11 cellular contexts compared by ENCODE assay signal in the genomic region with DNA sequence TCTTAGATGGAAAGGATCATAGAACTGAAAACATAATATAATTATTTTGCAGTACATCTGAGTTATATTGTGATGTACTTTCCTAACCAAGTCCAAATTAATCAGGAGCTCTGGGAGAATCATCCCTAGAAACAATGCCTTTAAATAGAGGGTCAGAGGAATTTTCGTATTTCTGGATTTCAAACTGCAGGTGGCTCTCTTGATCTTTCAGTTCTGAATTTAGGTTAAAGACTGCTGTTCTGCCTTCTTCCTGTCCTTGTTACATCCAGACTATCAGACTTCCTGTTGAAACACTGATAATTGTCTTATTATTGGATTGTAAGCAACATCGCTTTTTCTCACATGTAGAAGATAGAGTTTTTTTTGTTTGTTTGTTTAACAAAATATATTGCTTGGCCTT.
DNase-seq lines count a peak whose midpoint lies in the region; ATAC-seq, FAIRE-seq and TF ChIP-seq lines count a peak whose summit lies in the region.
"Had no signal": no experiment of that assay in that cellular context is flagged by ENCODE, and none has a peak within 500 bp of the region (broad histone marks: within the 10 kb centered on the region; RNA-seq: fewer than 3 reads in every experiment).

No MANE protein-coding gene starts in this region.

- H3K27ac Mint-ChIP-seq in MCF 10A (ENCODE audit: low read depth, unreplicated experiment): no peak overlapping the region

- no peaks in the 10 kb centered on the region for H3K4me1 Mint-ChIP-seq in MCF 10A (ENCODE audit: insufficient read depth, unreplicated experiment)
- H3K4me1 Mint-ChIP-seq: central memory CD8-positive, alpha-beta T cell had no signal

- peak in 1 of 2 experiments; percentile 19 for DNase-seq in A549 (ENCODE audit: low read depth in 1 of 2, low spot score in 1 of 2)
- peak; percentile 1 for DNase-seq in NCI-H774 (lab: John Stamatoyannopoulos, UW)
- DNase-seq in fibroblast of villous mesenchyme (ENCODE audit: low read depth): peak; percentile 15
- DNase-seq in left colon: no peak
- no peak for DNase-seq in globus pallidus (ENCODE audit: low spot score)
- no peak for DNase-seq in 8988T
- DNase-seq in MCF 10A (ENCODE audit: unreplicated experiment): no peak

- peak; percentile 36 for FAIRE-seq in A549 (lab: Jason Lieb, UNC)
- FAIRE-seq: HTR-8/SVneo had no signal

- no peaks in the 10 kb centered on the region for H3K36me3 ChIP-seq in HUES64 (ENCODE audit: insufficient read depth, low read length)

- no peaks in the 10 kb centered on the region for H3K9me3 Mint-ChIP-seq in MCF 10A (ENCODE audit: unreplicated experiment)
- H3K9me3 Mint-ChIP-seq: central memory CD8-positive, alpha-beta T cell had no signal

- H3K4me3 ChIP-seq in A549: no peak overlapping the region
- H3K4me3 ChIP-seq in HUES64 (ENCODE audit: low read length): no peak overlapping the region
- no peak overlapping the region for H3K4me3 ChIP-seq in fibroblast of villous mesenchyme (ENCODE audit: low read depth, low read length)

- H3K9ac ChIP-seq in HUES64 (ENCODE audit: low read depth, low read length): no peak overlapping the region
- H3K9ac ChIP-seq: parathyroid adenoma had no signal

- peak; percentile 37 for TF ChIP-seq CTCF in A549 (IDR thresholded peaks at IDR 0.05)
- no peak for TF ChIP-seq CTCF in fibroblast of villous mesenchyme (IDR thresholded peaks at IDR 0.05; ENCODE audit: insufficient read depth, low read depth, low read length)
- no peak for TF ChIP-seq CTCF in MCF 10A (IDR thresholded peaks at IDR 0.05; ENCODE audit: unreplicated experiment)

- POLR2A ChIA-PET in A549 (lab: Yijun Ruan, JAX) (no interaction called here), MCF 10A (lab: Yijun Ruan, JAX) (no interaction called here)

- CTCF ChIA-PET in A549 (lab: Yijun Ruan, JAX) (interaction anchor here (0.6 kb wide), 1 partner anchor 13 kb away, joined by 4 read pairs; no protein-coding TSS in a partner anchor), MCF 10A (lab: Yijun Ruan, JAX) (no interaction called here)

- TF ChIP-seq RAD21 in A549 (conservative IDR thresholded peaks at IDR 0.05 in 1 of 2, IDR thresholded peaks at IDR 0.05 in 1 of 2): peak; percentile 44 to 58

- no peak overlapping the region for H3K4me3 Mint-ChIP-seq in MCF 10A (ENCODE audit: unreplicated experiment)
- H3K4me3 Mint-ChIP-seq: central memory CD8-positive, alpha-beta T cell had no signal

- 81% methylated on average over 2 of the region's 2 CpGs for WGBS in A549 (ENCODE audit: missing lambda C conversion rate)
- WGBS in HUES64: 60% methylated on average over 2 of the region's 2 CpGs

- H3K27ac ChIP-seq in A549: no peak overlapping the region
- peak overlapping the region; percentile 87 for H3K27ac ChIP-seq in HUES64 (ENCODE audit: low read depth, low read length)
- H3K27ac ChIP-seq: parathyroid adenoma had no signal

- H3K27me3 ChIP-seq in HUES64 (ENCODE audit: insufficient read depth, low read length): no peaks in the 10 kb centered on the region

- no peak overlapping the region for H3K4me2 ChIP-seq in A549

- no peaks in the 10 kb centered on the region for H3K36me3 Mint-ChIP-seq in MCF 10A (ENCODE audit: insufficient read depth, unreplicated experiment)

- no peak for TF ChIP-seq POLR2A in A549 (IDR thresholded peaks at IDR 0.05; ENCODE audit: low read length)

- intact Hi-C loops in left colon (cut with DNase I, micrococcal nuclease) (no loop called here), MCF 10A (cut with micrococcal nuclease) (loop anchor here (1.0 kb wide), 1 partner anchor 659 kb away; no protein-coding TSS in a partner anchor)

- H3K4me1 ChIP-seq in A549: no peaks in the 10 kb centered on the region
- H3K4me1 ChIP-seq in HUES64 (ENCODE audit: insufficient read depth, low read length): peaks cover 16% of the 10 kb centered on the region
- H3K4me1 ChIP-seq: parathyroid adenoma had no signal

- ATAC-seq in A549: no peak
- no peak for ATAC-seq in left colon

- H3K9me3 ChIP-seq in A549 (no peaks in the 10 kb centered on the region), HUES64 (ENCODE audit: insufficient read depth, low read depth, low read length) (no peaks in the 10 kb centered on the region)

- no TSS peak for BruUV-seq in MCF 10A (replicated peaks; lab: Mats Ljungman, UMichigan)

- no peak for TF ChIP-seq EP300 in A549 (IDR thresholded peaks at IDR 0.05)

- peaks cover 40% of the 10 kb centered on the region for H3K27me3 Mint-ChIP-seq in MCF 10A (ENCODE audit: insufficient read depth, unreplicated experiment)
- H3K27me3 Mint-ChIP-seq: central memory CD8-positive, alpha-beta T cell had no signal

TF ChIP-seq in A549, 52 proteins besides CTCF, POLR2A, EP300 and RAD21:
- TF ChIP-seq CEBPB (IDR thresholded peaks at IDR 0.05): no peak
- TF ChIP-seq SMC3 (IDR thresholded peaks at IDR 0.05): 0 out of 3 replicates have a peak, but pooled peaks have one; percentile 32
TF ChIP-seq in A549: peak in this region for 1.

Comparison
In these comparisons a context has a peak if more than half of its experiments do, and no peak if none do; other contexts are left out.
1. DNase-seq: peak in NCI-H774 (single experiment) and fibroblast of villous mesenchyme (single experiment); none in left colon (0 of 2), globus pallidus (single experiment), 8988T (single experiment) and MCF 10A (single experiment).